ENCODE assay signal across 31 cellular contexts in genomic region chr12:95672166-95672565, GRCh38.
A peak's percentile ranks its signal among the peaks of the same experiment; 100 is the strongest.
DNase-seq lines count a peak whose midpoint lies in the region; ATAC-seq and TF ChIP-seq lines count a peak whose summit lies in the region.
"Had no signal": no experiment of that assay in that cellular context is flagged by ENCODE, and none has a peak within 500 bp of the region (broad histone marks: within the 10 kb centered on the region; RNA-seq: fewer than 3 reads in every experiment).

No MANE protein-coding gene starts in this region.

- H2BK15ac ChIP-seq in neuronal stem cell (ENCODE audit: low read length) = no peak overlapping the region

- no peak overlapping the region for H3K4ac ChIP-seq in neuronal stem cell (ENCODE audit: low read length)

- H3K14ac ChIP-seq in neuronal stem cell (ENCODE audit: low read length) = no peak overlapping the region

- no CpG with 5 or more reads among the region's 21 CpGs for WGBS in neuronal stem cell (ENCODE audit: extremely low coverage in 2 of 2, insufficient read length in 2 of 2, insufficient replicate concordance in 1 of 2), 2 donors

- H3K4me3 ChIP-seq in RWPE2 (ENCODE audit: severe bottlenecking) (no peak overlapping the region), neuronal stem cell (ENCODE audit: low read length in 2 of 2) (no peak overlapping the region)
- H3K4me3 ChIP-seq: A549; BLaER1; BLaER1 treated with 17β-estradiol and CSF1 and Interleukin-3, amounts not matched to agents 10 nM and 100 nM had no signal

- H3K27me3 ChIP-seq in RWPE2 (ENCODE audit: insufficient read depth, poor library complexity, severe bottlenecking) (no peaks in the 10 kb centered on the region), neuronal stem cell (ENCODE audit: control insufficient read depth in 3 of 3, insufficient read depth in 3 of 3, low read depth in 1 of 3, low read length in 3 of 3) (peaks cover 0 to 2% (median 0%) of the 10 kb centered on the region in 3 experiments)
- H3K27me3 ChIP-seq: BE2C; BLaER1; BLaER1 treated with 17β-estradiol and CSF1 and Interleukin-3, amounts not matched to agents 10 nM and 100 nM had no signal

- H2BK12ac ChIP-seq in neuronal stem cell (ENCODE audit: low read length) = no peak overlapping the region

- H4K8ac ChIP-seq in neuronal stem cell (ENCODE audit: low read depth, low read length) = no peak overlapping the region

- no peak for ATAC-seq in RWPE2 (ENCODE audit: low read depth)
- ATAC-seq in GM21515 (IDR thresholded peaks at IDR 0.05; ENCODE audit: unreplicated experiment) = no peak
- ATAC-seq: A549; CD8-positive, alpha-beta T cell had no signal

- DNase-seq in RWPE2 (ENCODE audit: low spot score) = peak; percentile 54
- DNase-seq in neuronal stem cell (ENCODE audit: low spot score) = no peak
- DNase-seq in osteocyte (ENCODE audit: extremely low spot score, unreplicated experiment) = no peak
- no peak for DNase-seq in stimulated activated naive CD4-positive, alpha-beta T cell treated with Interleukin-2 at 50 U/mL for 16 hours (lab: John Stamatoyannopoulos, UW)
- no peak for DNase-seq in posterior vena cava (ENCODE audit: low spot score)
- DNase-seq: 8988T; ACHN; AML-193; BE2C; C1 segment of cervical spinal cord; Caco-2; CD4-positive, alpha-beta memory T cell; CD4-positive, alpha-beta T cell; CD4-positive, CD25-positive, alpha-beta regulatory T cell; CD8-positive, alpha-beta memory T cell; CD8-positive, alpha-beta T cell; COR-L47; DMS 273 treated with DMSO at 0.1 percent for 48 hours; DMS153; DMS79; DMS79 treated with DMSO at 0.1 percent for 48 hours; DND-41; EL had no signal

- no peak overlapping the region for H2AFZ ChIP-seq in neuronal stem cell (ENCODE audit: low read length)

- H3K9me3 ChIP-seq in RWPE2 (ENCODE audit: severe bottlenecking) (no peaks in the 10 kb centered on the region), neuronal stem cell (replicated peaks in 1 of 2; ENCODE audit: control insufficient read depth in 2 of 2, insufficient read depth in 1 of 2, low read depth in 1 of 2, low read length in 2 of 2) (no peaks in the 10 kb centered on the region)
- H3K9me3 ChIP-seq: A549; BE2C; BLaER1; BLaER1 treated with 17β-estradiol and CSF1 and Interleukin-3, amounts not matched to agents 10 nM and 100 nM; Caco-2 had no signal

- intact Hi-C loops in posterior vena cava (cut with DNase I) = no loop called here

- no peak overlapping the region for H3K4me2 ChIP-seq in neuronal stem cell (ENCODE audit: insufficient read depth, low read length, poor library complexity, severe bottlenecking)
- H3K4me2 ChIP-seq: A549; BLaER1; BLaER1 treated with 17β-estradiol and CSF1 and Interleukin-3, amounts not matched to agents 10 nM and 100 nM had no signal

- H3K9me3 Mint-ChIP-seq in osteocyte (ENCODE audit: unreplicated experiment) = no peaks in the 10 kb centered on the region
- H3K9me3 Mint-ChIP-seq: CD4-positive, alpha-beta memory T cell; CD4-positive, alpha-beta T cell; CD4-positive, CD25-positive, alpha-beta regulatory T cell; CD8-positive, alpha-beta memory T cell; CD8-positive, alpha-beta T cell had no signal

- H3K18ac ChIP-seq in neuronal stem cell (ENCODE audit: low read length) = no peak overlapping the region

- peak overlapping the region; percentile 72 for H3K27ac Mint-ChIP-seq in osteocyte (ENCODE audit: unreplicated experiment)
- H3K27ac Mint-ChIP-seq: B cell; CD14-positive monocyte; CD4-positive, alpha-beta memory T cell; CD4-positive, alpha-beta T cell; CD4-positive, CD25-positive, alpha-beta regulatory T cell; CD8-positive, alpha-beta memory T cell; CD8-positive, alpha-beta T cell had no signal

- H4K91ac ChIP-seq in neuronal stem cell (ENCODE audit: low read depth, low read length, poor library complexity) = no peak overlapping the region

- no peak overlapping the region for H3K4me3 Mint-ChIP-seq in osteocyte (ENCODE audit: unreplicated experiment)
- H3K4me3 Mint-ChIP-seq: B cell; CD14-positive monocyte; CD4-positive, alpha-beta memory T cell; CD4-positive, alpha-beta T cell; CD4-positive, CD25-positive, alpha-beta regulatory T cell; CD8-positive, alpha-beta memory T cell; CD8-positive, alpha-beta T cell had no signal

- TF ChIP-seq CTCF in RWPE2 (IDR thresholded peaks at IDR 0.05; ENCODE audit: poor library complexity, severe bottlenecking) (no peak), osteocyte (IDR thresholded peaks at IDR 0.05) (no peak)

- no peak overlapping the region for H2BK5ac ChIP-seq in neuronal stem cell (ENCODE audit: low read length)

- no peaks in the 10 kb centered on the region for H3K27me3 Mint-ChIP-seq in osteocyte (ENCODE audit: unreplicated experiment)
- H3K27me3 Mint-ChIP-seq: CD4-positive, CD25-positive, alpha-beta regulatory T cell had no signal

- no peak overlapping the region for H3K23ac ChIP-seq in neuronal stem cell (ENCODE audit: low read depth, low read length, poor library complexity)

- no peaks in the 10 kb centered on the region for H3K4me1 ChIP-seq in RWPE2 (ENCODE audit: insufficient read depth, poor library complexity, severe bottlenecking)
- H3K4me1 ChIP-seq in neuronal stem cell (ENCODE audit: control insufficient read depth in 2 of 2, insufficient read depth in 1 of 2, low read depth in 1 of 2, low read length in 2 of 2) = no peaks in the 10 kb centered on the region

- no peak overlapping the region for H2BK120ac ChIP-seq in neuronal stem cell (ENCODE audit: low read depth, low read length)

- H3K36me3 Mint-ChIP-seq in osteocyte (ENCODE audit: unreplicated experiment) = peaks cover 55% of the 10 kb centered on the region
- H3K36me3 Mint-ChIP-seq: CD14-positive monocyte; CD4-positive, alpha-beta memory T cell; CD4-positive, CD25-positive, alpha-beta regulatory T cell; CD8-positive, alpha-beta memory T cell; CD8-positive, alpha-beta T cell had no signal

- no peaks in the 10 kb centered on the region for H3K79me1 ChIP-seq in neuronal stem cell (ENCODE audit: low read depth, low read length)

- peak overlapping the region; percentile 56 for H2AK5ac ChIP-seq in neuronal stem cell (ENCODE audit: low read depth, low read length)

- H3K4me1 Mint-ChIP-seq in osteocyte (ENCODE audit: unreplicated experiment) = peaks cover 39% of the 10 kb centered on the region
- H3K4me1 Mint-ChIP-seq: CD14-positive monocyte; CD4-positive, alpha-beta memory T cell; CD4-positive, CD25-positive, alpha-beta regulatory T cell; CD8-positive, alpha-beta memory T cell had no signal

- no peaks in the 10 kb centered on the region for H3K36me3 ChIP-seq in RWPE2 (ENCODE audit: low read depth)
- H3K36me3 ChIP-seq in neuronal stem cell (replicated peaks in 1 of 2; ENCODE audit: control insufficient read depth in 2 of 2, insufficient read depth in 2 of 2, low read length in 2 of 2) = no peaks in the 10 kb centered on the region
- H3K36me3 ChIP-seq: BE2C; BLaER1; BLaER1 treated with 17β-estradiol and CSF1 and Interleukin-3, amounts not matched to agents 10 nM and 100 nM had no signal

- no peak overlapping the region for H3K27ac ChIP-seq in RWPE2 (ENCODE audit: poor library complexity, severe bottlenecking)
- no peak overlapping the region for H3K27ac ChIP-seq in neuronal stem cell (replicated peaks; ENCODE audit: low read length)
- H3K27ac ChIP-seq: 22Rv1; A549; BLaER1; BLaER1 treated with 17β-estradiol and CSF1 and Interleukin-3, amounts not matched to agents 10 nM and 100 nM; C4-2B had no signal

- H3K9ac ChIP-seq in neuronal stem cell (ENCODE audit: low read depth, low read length, poor library complexity) = no peak overlapping the region
- H3K9ac ChIP-seq: BLaER1; BLaER1 treated with 17β-estradiol and CSF1 and Interleukin-3, amounts not matched to agents 10 nM and 100 nM had no signal
